ENCODE assay signal across 7 cellular contexts in genomic region chr16:11797166-11797956, GRCh38. TPM values are rescaled to one million over a fixed set of nuclear protein-coding genes. Genes with fewer than 3 reads are reported as not detected.
DNase-seq lines count a peak whose midpoint lies in the region; ATAC-seq, FAIRE-seq and TF ChIP-seq lines count a peak whose summit lies in the region.

Gene ZC3H7A (minus strand): TSS chr16:11797258. CDS start chr16:11782354, 14,904 bp downstream.

- peak; percentile 27 for TF ChIP-seq CTCF in astrocyte (IDR thresholded peaks at IDR 0.05; ENCODE audit: insufficient read depth, low read depth, low read length)

- H3K27me3 ChIP-seq in astrocyte (ENCODE audit: insufficient read depth, low read length) = no peaks in the 10 kb centered on the region

- peaks cover 37% of the 10 kb centered on the region for H4K20me1 ChIP-seq in astrocyte (ENCODE audit: insufficient read depth, low read length)

- ATAC-seq in GM18502 (IDR thresholded peaks at IDR 0.05; ENCODE audit: poor library complexity, unreplicated experiment) (peak; percentile 88), HG02970 (IDR thresholded peaks at IDR 0.05; ENCODE audit: low FRiP score, unreplicated experiment) (peak; percentile 89)

- peak; percentile 95 to 97 for DNase-seq in NCI-H1930 (lab: John Stamatoyannopoulos, UW)
- DNase-seq in T-helper 2 cell treated with Interferon-gamma antibody and Interleukin-4, amounts not matched to agents 5 μg/mL and 100 μg/mL, for 36 hours (ENCODE audit: low spot score) = peak; percentile 97
- DNase-seq in astrocyte (ENCODE audit: low read depth) = peak; percentile 95
- peak; percentile 97 for DNase-seq in hepatic stellate cell (ENCODE audit: low spot score)
- DNase-seq in renal cortical epithelial cell (ENCODE audit: low read depth) = peak; percentile 89

- peak within 1 kb of the TSS; percentile 79 for H2AFZ ChIP-seq in astrocyte (ENCODE audit: low read depth, low read length)

- H3K4me1 Mint-ChIP-seq in T-helper 2 cell treated with Interferon-gamma antibody and Interleukin-4, amounts not matched to agents 5 μg/mL and 100 μg/mL, for 36 hours (ENCODE audit: low read depth) = peaks cover 70% of the 10 kb centered on the region
- peaks cover 53% of the 10 kb centered on the region for H3K4me1 Mint-ChIP-seq in astrocyte (ENCODE audit: low read depth, unreplicated experiment)

- H3K9ac ChIP-seq in astrocyte (ENCODE audit: low read length) = peak within 1 kb of the TSS; percentile 96

- no peaks in the 10 kb centered on the region for H3K9me3 ChIP-seq in astrocyte (ENCODE audit: insufficient read depth, low read depth, low read length)

- peak within 1 kb of the TSS; percentile 95 for H3K4me2 ChIP-seq in astrocyte (ENCODE audit: low read length)

- peak within 1 kb of the TSS; percentile 94 for H3K27ac ChIP-seq in astrocyte (ENCODE audit: low read depth, low read length)

- peaks cover 74% of the 10 kb centered on the region for H3K79me2 ChIP-seq in astrocyte (ENCODE audit: insufficient read depth, low read length)

- H3K27me3 Mint-ChIP-seq in T-helper 2 cell treated with Interferon-gamma antibody and Interleukin-4, amounts not matched to agents 5 μg/mL and 100 μg/mL, for 36 hours (ENCODE audit: low read depth) = no peaks in the 10 kb centered on the region
- no peaks in the 10 kb centered on the region for H3K27me3 Mint-ChIP-seq in astrocyte (ENCODE audit: low read depth, unreplicated experiment)

- peaks cover 31% of the 10 kb centered on the region for H3K4me1 ChIP-seq in astrocyte (ENCODE audit: insufficient read depth, low read length)

- no peaks in the 10 kb centered on the region for H3K9me3 Mint-ChIP-seq in T-helper 2 cell treated with Interferon-gamma antibody and Interleukin-4, amounts not matched to agents 5 μg/mL and 100 μg/mL, for 36 hours
- H3K9me3 Mint-ChIP-seq in astrocyte (ENCODE audit: unreplicated experiment) = no peaks in the 10 kb centered on the region

- H3K36me3 ChIP-seq in astrocyte (ENCODE audit: insufficient read depth, low read length) = no peaks in the 10 kb centered on the region

- H3K27ac Mint-ChIP-seq in T-helper 2 cell treated with Interferon-gamma antibody and Interleukin-4, amounts not matched to agents 5 μg/mL and 100 μg/mL, for 36 hours = peak within 1 kb of the TSS; percentile 96
- H3K27ac Mint-ChIP-seq in astrocyte (ENCODE audit: unreplicated experiment) = peak within 1 kb of the TSS; percentile 97

- peaks cover 25% of the 10 kb centered on the region for H3K36me3 Mint-ChIP-seq in T-helper 2 cell treated with Interferon-gamma antibody and Interleukin-4, amounts not matched to agents 5 μg/mL and 100 μg/mL, for 36 hours (ENCODE audit: low read depth)
- peaks cover 16% of the 10 kb centered on the region for H3K36me3 Mint-ChIP-seq in astrocyte (ENCODE audit: low read depth, unreplicated experiment)

- peak within 1 kb of the TSS; percentile 85 for H3K4me3 ChIP-seq in astrocyte (ENCODE audit: insufficient read depth, low read depth, low read length)

- no peak for FAIRE-seq in astrocyte (lab: Jason Lieb, UNC)

- peak within 1 kb of the TSS; percentile 89 for H3K4me3 Mint-ChIP-seq in T-helper 2 cell treated with Interferon-gamma antibody and Interleukin-4, amounts not matched to agents 5 μg/mL and 100 μg/mL, for 36 hours
- H3K4me3 Mint-ChIP-seq in astrocyte (ENCODE audit: unreplicated experiment) = peak within 1 kb of the TSS; percentile 99

RNA-seq across cellular contexts. Expression of gene ZC3H7A, which starts in this region (rescaled TPM):
- total RNA-seq in astrocyte = 64.2 and 68.7 TPM in 2 replicates
- 34.2 and 77.0 TPM in 2 replicates for total RNA-seq in renal cortical epithelial cell

Comparison
In these comparisons a context has a peak if more than half of its experiments do, and no peak if none do; other contexts are left out.
1. Peak in every context shown above with its lines: DNase-seq, ATAC-seq, H3K4me3 ChIP-seq and H3K27ac ChIP-seq.